In the genomic region with DNA sequence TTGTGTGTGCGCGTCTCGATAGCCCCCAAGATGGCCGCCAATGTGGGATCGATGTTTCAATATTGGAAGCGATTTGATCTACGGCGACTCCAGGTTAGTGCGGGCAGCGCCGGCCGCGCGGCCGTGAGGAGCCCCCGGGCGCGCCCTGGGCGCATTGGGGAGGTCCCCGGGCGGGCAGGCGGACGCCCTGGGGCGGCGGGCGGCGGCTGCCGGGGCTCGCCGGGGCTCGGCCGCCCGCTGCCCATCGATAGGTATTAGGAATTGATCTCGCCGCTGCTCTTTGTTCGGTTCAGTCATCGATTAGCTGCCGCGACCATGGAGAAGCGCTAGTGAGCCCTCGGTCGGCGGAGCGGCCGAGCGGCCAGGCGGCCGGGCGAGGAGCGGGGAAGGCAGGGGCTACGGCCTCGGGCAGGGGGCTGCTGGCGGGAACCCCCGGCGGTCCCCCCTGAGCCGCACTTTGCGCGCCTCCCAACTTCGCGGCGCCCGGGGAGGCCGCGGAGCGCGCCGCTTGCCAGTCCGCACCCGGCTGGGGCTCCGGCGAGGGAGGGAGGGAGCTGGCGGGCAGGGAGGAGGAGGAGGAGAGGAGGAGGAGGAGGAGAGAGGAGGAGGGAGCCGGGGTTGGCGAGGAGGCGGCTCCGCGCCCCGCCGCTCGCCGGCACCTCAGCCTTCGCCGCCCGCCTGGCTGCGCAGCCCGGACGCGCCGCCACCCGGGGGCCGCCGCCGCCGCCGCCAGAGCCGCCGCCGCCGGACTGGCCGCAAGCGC, we compare ENCODE assay signal across 8 cellular contexts. TPM values are rescaled to one million over a fixed set of nuclear protein-coding genes. Genes with fewer than 3 reads are reported as not detected.
DNase-seq lines count a peak whose midpoint lies in the region; ATAC-seq and TF ChIP-seq lines count a peak whose summit lies in the region.

Gene CUX2, plus strand, starts transcription at position 18 of the 763 bp plus-strand sequence.

- POLR2A ChIA-PET in activated CD4-positive, alpha-beta memory T cell treated with anti-CD3 and anti-CD28 coated beads, Interleukin-2, amount 10 ng/mL, durations not matched to agents 7 days and 5 days (lab: Charles Lee) = no interaction called here

- H3K36me3 ChIP-seq in cardiac muscle cell (no peaks in the 10 kb centered on the region), iPS-20b (ENCODE audit: insufficient read depth, low read depth, low read length) (no peaks in the 10 kb centered on the region), thoracic aorta (no peaks in the 10 kb centered on the region)

- peaks cover 10% of the 10 kb centered on the region for H3K4me1 ChIP-seq in cardiac muscle cell (ENCODE audit: low read depth)
- peaks cover 18% of the 10 kb centered on the region; the same call in 1 of the 2 replicates for H3K4me1 ChIP-seq in iPS-20b (ENCODE audit: insufficient read depth, low read length)
- peaks cover 4 to 12% of the 10 kb centered on the region in 2 donors for H3K4me1 ChIP-seq in thoracic aorta (ENCODE audit: control insufficient read depth in 1 of 2, low read depth in 2 of 2)

- peak within 1 kb of the TSS; percentile 17 for H3K4me3 Mint-ChIP-seq in activated CD4-positive, alpha-beta memory T cell treated with anti-CD3 and anti-CD28 coated beads, Interleukin-2, amount 10 ng/mL, durations not matched to agents 7 days and 5 days

- H3K27ac Mint-ChIP-seq in activated CD4-positive, alpha-beta memory T cell treated with anti-CD3 and anti-CD28 coated beads, Interleukin-2, amount 10 ng/mL, durations not matched to agents 7 days and 5 days = no peak within 1 kb of the TSS

- no peaks in the 10 kb centered on the region for H3K9me3 ChIP-seq in cardiac muscle cell (ENCODE audit: low read depth)
- no peaks in the 10 kb centered on the region for H3K9me3 ChIP-seq in iPS-20b (ENCODE audit: insufficient read depth, low read depth, low read length)
- H3K9me3 ChIP-seq in thoracic aorta = no peaks in the 10 kb centered on the region

- H3K27me3 ChIP-seq in cardiac muscle cell (peaks cover 74% of the 10 kb centered on the region), iPS-20b (ENCODE audit: insufficient read depth, low read length) (peaks cover 53% of the 10 kb centered on the region), thoracic aorta (replicated peaks; ENCODE audit: insufficient read depth) (peaks cover 7% of the 10 kb centered on the region)

- H3K9ac ChIP-seq in iPS-20b (ENCODE audit: low read depth, low read length) = peak within 1 kb of the TSS; percentile 67; the same call in 1 of the 2 replicates

- no peak within 1 kb of the TSS for H3K27ac ChIP-seq in cardiac muscle cell
- H3K27ac ChIP-seq in iPS-20b (ENCODE audit: low read length) = no peak within 1 kb of the TSS
- H3K27ac ChIP-seq in thoracic aorta = no peak within 1 kb of the TSS

- H3K27me3 Mint-ChIP-seq in activated CD4-positive, alpha-beta memory T cell treated with anti-CD3 and anti-CD28 coated beads, Interleukin-2, amount 10 ng/mL, durations not matched to agents 7 days and 5 days = peaks cover 76% of the 10 kb centered on the region

- DNase-seq in cardiac muscle cell (ENCODE audit: low read depth in 1 of 2, low spot score in 1 of 2) (peak in 1 of 2 donors; percentile 67), Right ventricle myocardium superior (no peak), thoracic aorta (ENCODE audit: low spot score) (no peak), HT-29 (ENCODE audit: low spot score) (no peak)
- no peak for DNase-seq in activated CD4-positive, alpha-beta memory T cell treated with anti-CD3 and anti-CD28 coated beads, Interleukin-2, amount 10 ng/mL, durations not matched to agents 7 days and 5 days

- H3K36me3 Mint-ChIP-seq in activated CD4-positive, alpha-beta memory T cell treated with anti-CD3 and anti-CD28 coated beads, Interleukin-2, amount 10 ng/mL, durations not matched to agents 7 days and 5 days (ENCODE audit: low read depth) = no peaks in the 10 kb centered on the region

- H3K9me3 Mint-ChIP-seq in activated CD4-positive, alpha-beta memory T cell treated with anti-CD3 and anti-CD28 coated beads, Interleukin-2, amount 10 ng/mL, durations not matched to agents 7 days and 5 days = no peaks in the 10 kb centered on the region

- H3K4me1 Mint-ChIP-seq in activated CD4-positive, alpha-beta memory T cell treated with anti-CD3 and anti-CD28 coated beads, Interleukin-2, amount 10 ng/mL, durations not matched to agents 7 days and 5 days = peaks cover 15% of the 10 kb centered on the region

- no peak for TF ChIP-seq CTCF in cardiac muscle cell (IDR thresholded peaks at IDR 0.05; ENCODE audit: low read depth, low read length)
- no peak for TF ChIP-seq CTCF in thoracic aorta (IDR thresholded peaks at IDR 0.05)

- ATAC-seq in Right ventricle myocardium superior (ENCODE audit: poor library complexity) (no peak), thoracic aorta (ENCODE audit: insufficient number of reproducible peaks, low FRiP score, low read depth) (no peak), HG03460 (IDR thresholded peaks at IDR 0.05; ENCODE audit: unreplicated experiment) (no peak), HG03521 (IDR thresholded peaks at IDR 0.05; ENCODE audit: unreplicated experiment) (no peak)

- CTCF ChIA-PET in activated CD4-positive, alpha-beta memory T cell treated with anti-CD3 and anti-CD28 coated beads, Interleukin-2, amount 10 ng/mL, durations not matched to agents 7 days and 5 days (lab: Charles Lee) = no interaction called here

- intact Hi-C loops in Right ventricle myocardium superior (cut with DNase I) = no loop called here

- peak within 1 kb of the TSS; percentile 91 for H3K4me3 ChIP-seq in cardiac muscle cell
- peak within 1 kb of the TSS; percentile 78 for H3K4me3 ChIP-seq in iPS-20b (ENCODE audit: low read length)
- H3K4me3 ChIP-seq in thoracic aorta = peak within 1 kb of the TSS; percentile 36

RNA-seq across cellular contexts. Expression of gene CUX2, which starts in this region (rescaled TPM):
- total RNA-seq in cardiac muscle cell (6.6 and 7.4 TPM in 2 replicates), Right ventricle myocardium superior (not detected), thoracic aorta (not detected)
- 2.1 and 2.6 TPM in 2 replicates for polyA plus RNA-seq in cardiac muscle cell
- under 1 TPM; 0.20 to 0.38 TPM for total RNA-seq in activated CD4-positive, alpha-beta memory T cell treated with anti-CD3 and anti-CD28 coated beads, Interleukin-2, amount 10 ng/mL, durations not matched to agents 7 days and 5 days
- not detected in 2 replicates for total RNA-seq in HT-29 (2014; rRNA removed; shearing (Covaris generic))

Comparison
In these comparisons a context has a peak if more than half of its experiments do, and no peak if none do; other contexts are left out.
1. H3K4me3 ChIP-seq: peak in every context shown above with its lines; median percentile 91 in cardiac muscle cell; 78 in iPS-20b; 36 in thoracic aorta.